24 cellular contexts compared by ENCODE assay signal in genomic region chr15:34812369-34812768, GRCh38. TPM values are rescaled to one million over a fixed set of nuclear protein-coding genes. Genes with fewer than 3 reads are reported as not detected.
DNase-seq lines count a peak whose midpoint lies in the region; TF ChIP-seq lines count a peak whose summit lies in the region.
"Had no signal": no experiment of that assay in that cellular context is flagged by ENCODE, and none has a peak within 500 bp of the region (broad histone marks: within the 10 kb centered on the region; RNA-seq: fewer than 3 reads in every experiment).

No MANE protein-coding gene starts in this region.

- intact Hi-C loops in transverse colon (cut with DNase I; ENCODE audit: low total_unique reads): no loop called here

- H3K9me3 ChIP-seq in AG04450 (ENCODE audit: control insufficient read depth, insufficient read depth, low read length): no peaks in the 10 kb centered on the region
- no peaks in the 10 kb centered on the region for H3K9me3 ChIP-seq in mesenchymal stem cell (ENCODE audit: control insufficient read depth, low read length)
- no peaks in the 10 kb centered on the region for H3K9me3 ChIP-seq in transverse colon
- H3K9me3 ChIP-seq: gastrocnemius medialis, thyroid gland had no signal

- H2AFZ ChIP-seq in mesenchymal stem cell (ENCODE audit: low read depth, low read length): no peak overlapping the region

- H2BK12ac ChIP-seq in mesenchymal stem cell (ENCODE audit: low read length in 2 of 2): no peak overlapping the region

- H3K4me1 ChIP-seq in mesenchymal stem cell (ENCODE audit: control insufficient read depth, insufficient read depth, low read depth, low read length): no peaks in the 10 kb centered on the region
- no peaks in the 10 kb centered on the region for H3K4me1 ChIP-seq in transverse colon
- H3K4me1 ChIP-seq: thyroid gland had no signal

- H3K27ac ChIP-seq in AG04450 (ENCODE audit: low read depth, low read length) (peak overlapping the region; percentile 98), brain microvascular endothelial cell (peak overlapping the region; percentile 19), mesenchymal stem cell (ENCODE audit: low read length, poor library complexity, severe bottlenecking) (no peak overlapping the region), transverse colon (no peak overlapping the region)
- H3K27ac ChIP-seq: SK-N-MC, thyroid gland had no signal

- H3K27me3 ChIP-seq in AG04450 (ENCODE audit: control insufficient read depth, insufficient read depth, low read length): no peaks in the 10 kb centered on the region
- H3K27me3 ChIP-seq in brain microvascular endothelial cell (replicated peaks): no peaks in the 10 kb centered on the region
- peaks cover 0 to 4% of the 10 kb centered on the region in 2 experiments for H3K27me3 ChIP-seq in mesenchymal stem cell (ENCODE audit: control insufficient read depth in 1 of 2, insufficient read depth in 1 of 2, low read length in 2 of 2)
- H3K27me3 ChIP-seq in transverse colon: peaks cover 6% of the 10 kb centered on the region
- H3K27me3 ChIP-seq: thyroid gland had no signal

- H3K79me1 ChIP-seq in mesenchymal stem cell (replicated peaks; ENCODE audit: low read length, poor library complexity, severe bottlenecking): no peaks in the 10 kb centered on the region

- POLR2A ChIA-PET in AG04450 (lab: Yijun Ruan, JAX): no interaction called here

- no peak overlapping the region for H2BK120ac ChIP-seq in mesenchymal stem cell (ENCODE audit: low read depth, low read length)

- DNase-seq in AG04450 (ENCODE audit: low read depth, low spot score): peak; percentile 67
- peak; percentile 86 for DNase-seq in HCEC 1CT
- DNase-seq in brain microvascular endothelial cell: peak; percentile 23
- DNase-seq in mesenchymal stem cell: peak; percentile 69
- DNase-seq in transverse colon: no peak
- DNase-seq in T-helper 9 cell: no peak
- DNase-seq in NCI-H187 (lab: John Stamatoyannopoulos, UW): no peak
- DNase-seq in GM19238 (ENCODE audit: insufficient read length, low spot score): no peak
- DNase-seq: activated CD4-positive, alpha-beta T cell treated with anti-CD3 and anti-CD28 coated beads for 1 hour; activated naive CD8-positive, alpha-beta T cell treated with anti-CD3 and anti-CD28 coated beads, Interleukin-2, amount 50 U/mL, for 24 hours; endodermal cell; gastrocnemius medialis; NCI-H1417 treated with DMSO at 0.1 percent for 48 hours; NCI-H2171 treated with DMSO at 0.1 percent for 48 hours; NCI-H748 treated with DMSO at 0.1 percent for 48 hours; nucleus accumbens; retina; thyroid gland had no signal

- H3K14ac ChIP-seq in mesenchymal stem cell (ENCODE audit: low read length in 2 of 2): no peak overlapping the region

- H3K4me2 ChIP-seq in mesenchymal stem cell (ENCODE audit: low read length, poor library complexity, severe bottlenecking): no peak overlapping the region

- TF ChIP-seq CTCF in AG04450 (IDR thresholded peaks at IDR 0.05; ENCODE audit: low read depth, low read length) (no peak), brain microvascular endothelial cell (IDR thresholded peaks at IDR 0.05; ENCODE audit: low read depth, low read length, missing control alignments) (no peak), transverse colon (IDR thresholded peaks at IDR 0.05) (no peak)

- no peak overlapping the region for H2BK15ac ChIP-seq in mesenchymal stem cell (ENCODE audit: low read depth, poor library complexity, severe bottlenecking)

- H4K91ac ChIP-seq in mesenchymal stem cell (ENCODE audit: low read length): no peak overlapping the region

- in situ Hi-C loops in brain microvascular endothelial cell (cut with HindIII; ENCODE audit: low pct_ligation_motif_present, low sequenced_read_pairs) (loop anchor here (25.0 kb wide), 1 partner anchor 100 kb away; no protein-coding TSS in a partner anchor), transverse colon (cut with MboI; ENCODE audit: low pct_ligation_motif_present in 1 of 4, low pct_unique_long_range_greater_than_20kb in 1 of 4, low sequenced_read_pairs in 3 of 4) (no loop called here)

- CTCF ChIA-PET in AG04450 (lab: Charles Lee): interaction anchor here (1.7 kb wide), 1 partner anchor 104 kb away, joined by 5 read pairs; no protein-coding TSS in a partner anchor

- H2BK5ac ChIP-seq in mesenchymal stem cell (ENCODE audit: low read depth, low read length, poor library complexity, severe bottlenecking): no peak overlapping the region

- TF ChIP-seq POLR2A in transverse colon (IDR thresholded peaks at IDR 0.05): no peak

- no peak overlapping the region for H3K18ac ChIP-seq in mesenchymal stem cell (ENCODE audit: low read depth in 1 of 2, low read length in 2 of 2)

- TF ChIP-seq EP300 in transverse colon (IDR thresholded peaks at IDR 0.05; ENCODE audit: low read depth): no peak

- no peak overlapping the region for H3K4ac ChIP-seq in mesenchymal stem cell (ENCODE audit: low read depth in 1 of 2, low read length in 2 of 2)

- H3K4me3 ChIP-seq in AG04450 (ENCODE audit: low read depth, low read length) (no peak overlapping the region), brain microvascular endothelial cell (ENCODE audit: low read depth, low read length) (no peak overlapping the region), mesenchymal stem cell (ENCODE audit: insufficient read depth in 1 of 2, low read depth in 1 of 2, low read length in 2 of 2) (no peak overlapping the region), transverse colon (no peak overlapping the region)
- H3K4me3 ChIP-seq: gastrocnemius medialis, SK-N-MC, thyroid gland had no signal

- no CpG with 5 or more reads among the region's 1 CpG for WGBS in mesenchymal stem cell
- 46 to 63% methylated on average over 1 of the region's 1 CpG for WGBS in transverse colon (ENCODE audit: low coverage in 1 of 2), 2 donors

- no peak overlapping the region for H3K9ac ChIP-seq in mesenchymal stem cell (ENCODE audit: low read length)

- H3K36me3 ChIP-seq in brain microvascular endothelial cell (replicated peaks) (no peaks in the 10 kb centered on the region), mesenchymal stem cell (ENCODE audit: control insufficient read depth in 1 of 2, insufficient read depth in 2 of 2, low read depth in 1 of 2, low read length in 2 of 2) (no peaks in the 10 kb centered on the region), transverse colon (no peaks in the 10 kb centered on the region)
- H3K36me3 ChIP-seq: gastrocnemius medialis, thyroid gland had no signal

- no peak overlapping the region for H3K23ac ChIP-seq in mesenchymal stem cell (ENCODE audit: low read length in 2 of 2)

- H2AK5ac ChIP-seq in mesenchymal stem cell (ENCODE audit: low read length, severe bottlenecking): no peak overlapping the region

- no peak overlapping the region for H4K8ac ChIP-seq in mesenchymal stem cell (ENCODE audit: low read length)

RNA-seq across cellular contexts. Expression of gene ACTC1, which starts 17.0 kb away (rescaled TPM):
- 0.46 and 0.48 TPM in 2 replicates for polyA plus RNA-seq in AG04450 (2011; rRNA removed)
- 0.51 and 0.74 TPM in 2 replicates for polyA minus RNA-seq in AG04450 (2011; rRNA and poly(A)+ RNA removed)
- 0.11 TPM for polyA plus RNA-seq in mesenchymal stem cell (2013, experiment 1 of 2)
- polyA plus RNA-seq in mesenchymal stem cell (2013, experiment 2 of 2): 0.11 TPM
- 1 to 10 TPM in 1 of 4 donors, under 1 TPM in 1, not detected in 2; 0.41 to 3.4 TPM for total RNA-seq in transverse colon
- total RNA-seq: activated T-helper 17 cell treated with anti-CD3 and anti-CD28 coated beads, Interleukin-2, amount 50 U/mL, for 72 hours; Daoy; HT-29; left lobe of liver; mononuclear cell had no signal

RNA-seq across cellular contexts. Expression of gene GJD2, which starts 57.6 kb away (rescaled TPM):
- not detected in 2 replicates for polyA plus RNA-seq in AG04450 (2011; rRNA removed)
- polyA minus RNA-seq in AG04450 (2011; rRNA and poly(A)+ RNA removed): not detected in 2 replicates
- not detected for polyA plus RNA-seq in mesenchymal stem cell (2013, experiment 1 of 2)
- not detected for polyA plus RNA-seq in mesenchymal stem cell (2013, experiment 2 of 2)
- total RNA-seq in transverse colon: not detected
- total RNA-seq: activated T-helper 17 cell treated with anti-CD3 and anti-CD28 coated beads, Interleukin-2, amount 50 U/mL, for 72 hours; Daoy; endodermal cell; gastrocnemius medialis; HT-29; left lobe of liver; mononuclear cell; thyroid gland had no signal

Comparison
In these comparisons a context has a peak if more than half of its experiments do, and no peak if none do; other contexts are left out.
1. DNase-seq: peak in AG04450 (single experiment), HCEC 1CT (single experiment), brain microvascular endothelial cell (single experiment) and mesenchymal stem cell (single experiment); none in transverse colon (single experiment), T-helper 9 cell (single experiment), NCI-H187 (0 of 2) and GM19238 (single experiment).
2. H3K27ac ChIP-seq: peak in AG04450 (single experiment) and brain microvascular endothelial cell (single experiment); none in mesenchymal stem cell (single experiment) and transverse colon (0 of 4).